Comparison of ENCODE assay signal across 5 cellular contexts in the genomic region with DNA sequence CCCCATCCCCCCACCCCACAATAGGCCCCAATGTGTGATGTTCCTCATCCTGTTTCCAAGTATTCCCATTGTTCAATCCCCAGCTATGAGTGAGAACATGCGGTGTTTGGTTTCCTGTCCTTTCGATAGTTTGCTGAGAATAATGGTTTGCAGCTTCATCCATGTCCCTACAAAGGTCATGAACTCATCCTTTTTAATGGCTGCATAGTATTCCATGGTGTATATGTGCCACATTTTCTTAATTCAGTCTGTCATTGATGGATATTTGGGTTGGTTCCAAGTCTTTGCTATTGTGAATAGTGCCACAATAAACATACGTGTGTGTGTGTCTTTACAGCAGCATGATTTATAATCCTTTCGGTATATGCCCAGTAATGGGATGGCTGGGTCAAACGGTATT. TPM values are rescaled to one million over a fixed set of nuclear protein-coding genes. Genes with fewer than 3 reads are reported as not detected.
"Had no signal": no experiment of that assay in that cellular context is flagged by ENCODE, and none has a peak within 500 bp of the region (broad histone marks: within the 10 kb centered on the region; RNA-seq: fewer than 3 reads in every experiment).

No MANE protein-coding gene starts in this region.

RNA-seq across cellular contexts. Expression of a gene that starts 19.6 kb away (rescaled TPM):
- total RNA-seq: HepG2, HT-29, IMR-90 had no signal
- polyA plus RNA-seq: HepG2, IMR-90 had no signal

RNA-seq across cellular contexts. Expression of a gene that starts 37.0 kb away (rescaled TPM):
- total RNA-seq: HT1080, IMR-90 had no signal
- polyA plus RNA-seq: IgD-negative memory B cell, IMR-90 had no signal

RNA-seq across cellular contexts. Expression of a gene that starts 52.4 kb away (rescaled TPM):
- total RNA-seq: HepG2, HT1080, IMR-90 had no signal
- polyA plus RNA-seq: HepG2, IgD-negative memory B cell, IMR-90 had no signal
